11 cellular contexts compared by ENCODE assay signal in genomic region chr16:24568392-24568791, GRCh38.
DNase-seq lines count a peak whose midpoint lies in the region; ATAC-seq and TF ChIP-seq lines count a peak whose summit lies in the region.
"Had no signal": no experiment of that assay in that cellular context is flagged by ENCODE, and none has a peak within 500 bp of the region (broad histone marks: within the 10 kb centered on the region; RNA-seq: fewer than 3 reads in every experiment).

No MANE protein-coding gene starts in this region.

- H3K9ac ChIP-seq in adipocyte (ENCODE audit: low read length) = no peak overlapping the region

- DNase-seq in AG08395 (ENCODE audit: low spot score) (peak; percentile 10), adipocyte (ENCODE audit: low read depth) (peak; percentile 82), iris pigment epithelial cell (ENCODE audit: low read depth) (peak; percentile 61), NCI-H82 (lab: John Stamatoyannopoulos, UW) (no peak), HuH-7 (ENCODE audit: low spot score) (no peak)
- DNase-seq: activated naive CD4-positive, alpha-beta T cell treated with Interleukin-2 at 50 U/mL for 16 hours; NCI-H187; T-helper 9 cell had no signal

- no peak for TF ChIP-seq CTCF in HEK293 (tag by site-specific recombination; IDR thresholded peaks at IDR 0.05)

- H3K27me3 ChIP-seq in adipocyte (replicated peaks; ENCODE audit: control insufficient read depth, insufficient read depth, low read length) = no peaks in the 10 kb centered on the region

- no peak for ATAC-seq in GM19035 (IDR thresholded peaks at IDR 0.05; ENCODE audit: unreplicated experiment)
- ATAC-seq in GM19467 (IDR thresholded peaks at IDR 0.05; ENCODE audit: unreplicated experiment) = no peak

- H3K9me3 ChIP-seq in HEK293 (ENCODE audit: control insufficient read depth, insufficient read depth, low read depth, low read length) (no peaks in the 10 kb centered on the region), adipocyte (ENCODE audit: control insufficient read depth, low read length) (no peaks in the 10 kb centered on the region)

- H3K36me3 ChIP-seq in HEK293 (ENCODE audit: control insufficient read depth in 2 of 2, insufficient read depth in 1 of 2, low read length in 2 of 2) (peaks cover 70 to 88% of the 10 kb centered on the region in 2 experiments), adipocyte (ENCODE audit: control insufficient read depth, insufficient read depth, low read length, severe bottlenecking) (peaks cover 99% of the 10 kb centered on the region)

- H3K4me1 ChIP-seq in HEK293 (ENCODE audit: control insufficient read depth, insufficient read depth, low read length) = no peaks in the 10 kb centered on the region
- H3K4me1 ChIP-seq in adipocyte (ENCODE audit: control insufficient read depth, insufficient read depth, low read length) = no peaks in the 10 kb centered on the region

- H3K4me3 ChIP-seq in HEK293 (ENCODE audit: low read depth, low read length) = no peak overlapping the region
- no peak overlapping the region for H3K4me3 ChIP-seq in adipocyte (ENCODE audit: low read length)

- no peak overlapping the region for H3K27ac ChIP-seq in HEK293 (ENCODE audit: extremely low read depth, low read depth, low read length)

- POLR2A ChIA-PET in HEK293 (lab: Yijun Ruan, JAX) = no interaction called here

- CTCF ChIA-PET in HEK293 (lab: Yijun Ruan, JAX) = interaction anchor here (0.6 to 1.1 kb wide), 6 partner anchors 21 to 242 kb away, joined by 3 to 4 read pairs (median 3); no protein-coding TSS in a partner anchor

TF ChIP-seq in HEK293, 187 proteins besides CTCF, POLR2A, EP300 and RAD21:
- TF ChIP-seq ZNF140 (tag by site-specific recombination; IDR thresholded peaks at IDR 0.05) (no peak), ZNF274 (IDR thresholded peaks at IDR 0.05; ENCODE audit: low read length) (0 out of 2 replicates have a peak, but pooled peaks have one; percentile 24), ZNF274 (tag by site-specific recombination; IDR thresholded peaks at IDR 0.05; ENCODE audit: borderline replicate concordance) (no peak), ZNF391 (tag by site-specific recombination; IDR thresholded peaks at IDR 0.05; ENCODE audit: borderline replicate concordance, low read depth) (no peak)

Comparison
In these comparisons a context has a peak if more than half of its experiments do, and no peak if none do; other contexts are left out.
1. DNase-seq: peak in AG08395 (single experiment), adipocyte (single experiment) and iris pigment epithelial cell (single experiment); none in NCI-H82 (single experiment) and HuH-7 (single experiment).